Comparison of ENCODE assay signal across 8 cellular contexts in genomic region chr7:5424689-5425506, GRCh38. TPM values are rescaled to one million over a fixed set of nuclear protein-coding genes. Genes with fewer than 3 reads are reported as not detected.
DNase-seq lines count a peak whose midpoint lies in the region; ATAC-seq and TF ChIP-seq lines count a peak whose summit lies in the region.

No MANE protein-coding gene starts in this region.

- H3K27ac Mint-ChIP-seq in mesothelial cell of epicardium (peak overlapping the region; percentile 99), type B pancreatic cell (peak overlapping the region; percentile 100)

- peaks cover 14% of the 10 kb centered on the region for H3K4me1 Mint-ChIP-seq in mesothelial cell of epicardium
- peaks cover 6% of the 10 kb centered on the region for H3K4me1 Mint-ChIP-seq in type B pancreatic cell (ENCODE audit: unreplicated experiment)

- peak; percentile 57 for DNase-seq in HCEC 1CT
- DNase-seq in SK-N-MC (ENCODE audit: low read depth, low spot score): no peak
- DNase-seq in mesothelial cell of epicardium (ENCODE audit: low spot score in 2 of 2, unreplicated experiment in 2 of 2): peak in 1 of 2 experiments; percentile 55
- peak; percentile 82 for DNase-seq in type B pancreatic cell (ENCODE audit: extremely low spot score, unreplicated experiment)
- no peak for DNase-seq in iPS-NIHi11 (ENCODE audit: low spot score)

- peak overlapping the region; percentile 94 for H3K4me3 ChIP-seq in SK-N-MC
- H3K4me3 ChIP-seq in endocrine pancreas (ENCODE audit: control insufficient read depth, insufficient read depth, low read length): peak overlapping the region; percentile 72

- no peaks in the 10 kb centered on the region for H3K9me3 Mint-ChIP-seq in mesothelial cell of epicardium
- H3K9me3 Mint-ChIP-seq in type B pancreatic cell: no peaks in the 10 kb centered on the region

- no peak for ATAC-seq in GM21529 (IDR thresholded peaks at IDR 0.05; ENCODE audit: unreplicated experiment)

- no peak; the same call in 1 of the 2 replicates for TF ChIP-seq CTCF in C4-2B (conservative IDR thresholded peaks at IDR 0.05)
- no peak for TF ChIP-seq CTCF in mesothelial cell of epicardium (IDR thresholded peaks at IDR 0.05; ENCODE audit: unreplicated experiment)
- TF ChIP-seq CTCF in type B pancreatic cell (conservative IDR thresholded peaks at IDR 0.05): peak; percentile 22

- peak overlapping the region; percentile 98 for H3K4me3 Mint-ChIP-seq in mesothelial cell of epicardium
- H3K4me3 Mint-ChIP-seq in type B pancreatic cell: peak overlapping the region; percentile 98

- H3K27me3 Mint-ChIP-seq in mesothelial cell of epicardium (ENCODE audit: low read depth): no peaks in the 10 kb centered on the region
- H3K27me3 Mint-ChIP-seq in type B pancreatic cell: peaks cover 9% of the 10 kb centered on the region

- H3K9ac ChIP-seq in SK-N-MC (ENCODE audit: insufficient read length) (peak overlapping the region; percentile 95), endocrine pancreas (ENCODE audit: control insufficient read depth, insufficient read depth, low read length) (peak overlapping the region; percentile 86)

- H3K36me3 ChIP-seq in SK-N-MC (ENCODE audit: insufficient read depth, low read length) (no peaks in the 10 kb centered on the region), endocrine pancreas (ENCODE audit: control insufficient read depth, insufficient read depth, low read length) (no peaks in the 10 kb centered on the region)

- H3K27ac ChIP-seq in C4-2B (peak overlapping the region; percentile 100), SK-N-MC (peak overlapping the region; percentile 100)

- no peaks in the 10 kb centered on the region for H3K4me1 ChIP-seq in endocrine pancreas (ENCODE audit: control insufficient read depth, insufficient read depth, low read length)

- H3K36me3 Mint-ChIP-seq in mesothelial cell of epicardium: no peaks in the 10 kb centered on the region
- no peaks in the 10 kb centered on the region for H3K36me3 Mint-ChIP-seq in type B pancreatic cell

- H3K27me3 ChIP-seq in endocrine pancreas (ENCODE audit: control insufficient read depth, insufficient read depth, low read length): no peaks in the 10 kb centered on the region

- H3K9me3 ChIP-seq in SK-N-MC (ENCODE audit: low read depth, low read length) (no peaks in the 10 kb centered on the region), endocrine pancreas (ENCODE audit: control insufficient read depth, low read length) (no peaks in the 10 kb centered on the region)

RNA-seq across cellular contexts. Expression of gene TNRC18, which starts 1.3 kb away (rescaled TPM):
- total RNA-seq in mesothelial cell of epicardium (151 to 171 TPM (median 166 TPM) in 3 replicates), type B pancreatic cell (ENCODE audit: low replicate concordance) (135 and 169 TPM in 2 replicates)

Comparison
In these comparisons a context has a peak if more than half of its experiments do, and no peak if none do; other contexts are left out.
1. DNase-seq: peak in HCEC 1CT (single experiment) and type B pancreatic cell (single experiment); none in SK-N-MC (single experiment) and iPS-NIHi11 (single experiment).